28 cellular contexts compared by ENCODE assay signal in genomic region chr19:32646556-32646955, GRCh38. TPM values are rescaled to one million over a fixed set of nuclear protein-coding genes. Genes with fewer than 3 reads are reported as not detected.
DNase-seq lines count a peak whose midpoint lies in the region; ATAC-seq and TF ChIP-seq lines count a peak whose summit lies in the region.
"Had no signal": no experiment of that assay in that cellular context is flagged by ENCODE, and none has a peak within 500 bp of the region (broad histone marks: within the 10 kb centered on the region; RNA-seq: fewer than 3 reads in every experiment).

No MANE protein-coding gene starts in this region.

- 87 to 96% (median 93%) methylated on average over 6 of the region's 6 CpGs for WGBS in adrenal gland, 4 donors

- intact Hi-C loops in activated CD4-positive, alpha-beta T cell treated with anti-CD3 and anti-CD28 coated beads for 36 hours (cut with DNase I, micrococcal nuclease) = no loop called here
- intact Hi-C loops in activated CD8-positive, alpha-beta T cell treated with anti-CD3 and anti-CD28 coated beads for 36 hours (cut with micrococcal nuclease) = no loop called here
- intact Hi-C loops in adrenal gland (cut with DNase I) = no loop called here

- TF ChIP-seq POLR2A in adrenal gland (IDR thresholded peaks at IDR 0.05) = no peak

- H3K27me3 ChIP-seq in CD4-positive, CD25-positive, alpha-beta regulatory T cell (ENCODE audit: control insufficient read depth, insufficient read depth, low read length) = no peaks in the 10 kb centered on the region
- no peaks in the 10 kb centered on the region for H3K27me3 ChIP-seq in adrenal gland
- H3K27me3 ChIP-seq: esophagus muscularis mucosa, foreskin keratinocyte, heart left ventricle, sigmoid colon had no signal

- no peaks in the 10 kb centered on the region for H3K27me3 Mint-ChIP-seq in activated CD4-positive, alpha-beta T cell treated with anti-CD3 and anti-CD28 coated beads for 36 hours
- H3K27me3 Mint-ChIP-seq in CD4-positive, CD25-positive, alpha-beta regulatory T cell = no peaks in the 10 kb centered on the region
- H3K27me3 Mint-ChIP-seq in activated CD8-positive, alpha-beta T cell treated with anti-CD3 and anti-CD28 coated beads for 36 hours = no peaks in the 10 kb centered on the region
- H3K27me3 Mint-ChIP-seq: CD4-positive, alpha-beta T cell; central memory CD8-positive, alpha-beta T cell; dendritic cell treated with granulocyte-macrophage colony-stimulating factor and Interleukin-4, amounts not matched to agents 40 ng/mL and 50 ng/mL, for 4 days; naive thymus-derived CD8-positive, alpha-beta T cell had no signal

- CTCF ChIA-PET in activated CD4-positive, alpha-beta T cell treated with anti-CD3 and anti-CD28 coated beads for 36 hours (lab: Charles Lee) = interaction anchor here (1.1 kb wide), 1 partner anchor 10 kb away, joined by 5 read pairs; no protein-coding TSS in a partner anchor
- CTCF ChIA-PET in activated CD8-positive, alpha-beta T cell treated with anti-CD3 and anti-CD28 coated beads for 36 hours (lab: Charles Lee) = interaction anchor here (1.5 to 1.7 kb wide), 2 partner anchors 46 to 47 kb away, joined by 4 to 5 read pairs; no protein-coding TSS in a partner anchor

- no peak overlapping the region for H3K4me3 ChIP-seq in CD4-positive, CD25-positive, alpha-beta regulatory T cell (ENCODE audit: low read depth, low read length)
- no peak overlapping the region for H3K4me3 ChIP-seq in adrenal gland
- H3K4me3 ChIP-seq: esophagus muscularis mucosa, heart left ventricle, lower lobe of right lung, psoas muscle, sigmoid colon had no signal

- H3K9me3 Mint-ChIP-seq in activated CD4-positive, alpha-beta T cell treated with anti-CD3 and anti-CD28 coated beads for 36 hours (ENCODE audit: low read depth) = no peaks in the 10 kb centered on the region
- no peaks in the 10 kb centered on the region for H3K9me3 Mint-ChIP-seq in CD4-positive, CD25-positive, alpha-beta regulatory T cell
- no peaks in the 10 kb centered on the region for H3K9me3 Mint-ChIP-seq in activated CD8-positive, alpha-beta T cell treated with anti-CD3 and anti-CD28 coated beads for 36 hours
- H3K9me3 Mint-ChIP-seq: CD4-positive, alpha-beta T cell; central memory CD8-positive, alpha-beta T cell; dendritic cell treated with granulocyte-macrophage colony-stimulating factor and Interleukin-4, amounts not matched to agents 40 ng/mL and 50 ng/mL, for 4 days; naive thymus-derived CD8-positive, alpha-beta T cell had no signal

- no peak for ATAC-seq in activated CD4-positive, alpha-beta T cell treated with anti-CD3 and anti-CD28 coated beads for 36 hours
- ATAC-seq in CD4-positive, CD25-positive, alpha-beta regulatory T cell (ENCODE audit: low read depth in 2 of 2) = no peak
- ATAC-seq in activated CD8-positive, alpha-beta T cell treated with anti-CD3 and anti-CD28 coated beads for 36 hours = peak; percentile 31
- ATAC-seq: foreskin keratinocyte; heart left ventricle; lower lobe of right lung; naive thymus-derived CD8-positive, alpha-beta T cell; psoas muscle had no signal

- peak overlapping the region; percentile 37 for H3K27ac ChIP-seq in CD4-positive, CD25-positive, alpha-beta regulatory T cell (ENCODE audit: insufficient read depth, low read length, poor library complexity, severe bottlenecking)
- peak overlapping the region in 1 of 5 donors; percentile 12 for H3K27ac ChIP-seq in adrenal gland
- H3K27ac ChIP-seq: 22Rv1, esophagus muscularis mucosa, foreskin keratinocyte, heart left ventricle, HL-60, lower lobe of right lung, psoas muscle, sigmoid colon had no signal

- no peaks in the 10 kb centered on the region for H3K9me3 ChIP-seq in CD4-positive, CD25-positive, alpha-beta regulatory T cell (ENCODE audit: control insufficient read depth in 2 of 2, low read length in 2 of 2)
- no peaks in the 10 kb centered on the region for H3K9me3 ChIP-seq in adrenal gland (replicated peaks in 1 of 3)
- H3K9me3 ChIP-seq: esophagus muscularis mucosa, heart left ventricle, lower lobe of right lung, psoas muscle, sigmoid colon had no signal

- no peak overlapping the region for H3K4me3 Mint-ChIP-seq in activated CD4-positive, alpha-beta T cell treated with anti-CD3 and anti-CD28 coated beads for 36 hours
- no peak overlapping the region for H3K4me3 Mint-ChIP-seq in CD4-positive, CD25-positive, alpha-beta regulatory T cell
- no peak overlapping the region for H3K4me3 Mint-ChIP-seq in activated CD8-positive, alpha-beta T cell treated with anti-CD3 and anti-CD28 coated beads for 36 hours
- H3K4me3 Mint-ChIP-seq: CD4-positive, alpha-beta T cell; central memory CD8-positive, alpha-beta T cell; dendritic cell treated with granulocyte-macrophage colony-stimulating factor and Interleukin-4, amounts not matched to agents 40 ng/mL and 50 ng/mL, for 4 days had no signal

- TF ChIP-seq CTCF in activated CD8-positive, alpha-beta T cell treated with anti-CD3 and anti-CD28 coated beads for 36 hours (IDR thresholded peaks at IDR 0.05) = no peak
- no peak for TF ChIP-seq CTCF in adrenal gland (IDR thresholded peaks at IDR 0.05)

- H3K36me3 ChIP-seq in CD4-positive, CD25-positive, alpha-beta regulatory T cell (ENCODE audit: control insufficient read depth, insufficient read depth, low read length) = peaks cover 31% of the 10 kb centered on the region
- peaks cover 0 to 52% of the 10 kb centered on the region in 2 donors for H3K36me3 ChIP-seq in adrenal gland (replicated peaks in 1 of 2)

- H3K27ac Mint-ChIP-seq in activated CD4-positive, alpha-beta T cell treated with anti-CD3 and anti-CD28 coated beads for 36 hours = peak overlapping the region; percentile 6
- H3K27ac Mint-ChIP-seq in CD4-positive, CD25-positive, alpha-beta regulatory T cell = peak overlapping the region in 2 of 3 donors; percentile 55 to 81
- H3K27ac Mint-ChIP-seq in activated CD8-positive, alpha-beta T cell treated with anti-CD3 and anti-CD28 coated beads for 36 hours = peak overlapping the region; percentile 45
- H3K27ac Mint-ChIP-seq: CD4-positive, alpha-beta T cell; dendritic cell treated with granulocyte-macrophage colony-stimulating factor and Interleukin-4, amounts not matched to agents 40 ng/mL and 50 ng/mL, for 4 days had no signal

- peaks cover 36% of the 10 kb centered on the region for H3K4me1 Mint-ChIP-seq in activated CD4-positive, alpha-beta T cell treated with anti-CD3 and anti-CD28 coated beads for 36 hours
- H3K4me1 Mint-ChIP-seq in CD4-positive, CD25-positive, alpha-beta regulatory T cell = peaks cover 15 to 53% (median 23%) of the 10 kb centered on the region in 4 donors
- peaks cover 43% of the 10 kb centered on the region for H3K4me1 Mint-ChIP-seq in activated CD8-positive, alpha-beta T cell treated with anti-CD3 and anti-CD28 coated beads for 36 hours (ENCODE audit: low read depth)

- POLR2A ChIA-PET in activated CD4-positive, alpha-beta T cell treated with anti-CD3 and anti-CD28 coated beads for 36 hours (lab: Charles Lee) = interaction anchor here (0.7 kb wide), 1 partner anchor 327 kb away, joined by 3 read pairs; no protein-coding TSS in a partner anchor
- POLR2A ChIA-PET in activated CD8-positive, alpha-beta T cell treated with anti-CD3 and anti-CD28 coated beads for 36 hours (lab: Charles Lee) = no interaction called here

- H3K36me3 Mint-ChIP-seq in activated CD4-positive, alpha-beta T cell treated with anti-CD3 and anti-CD28 coated beads for 36 hours (ENCODE audit: low read depth) = peaks cover 45% of the 10 kb centered on the region
- peaks cover 28% of the 10 kb centered on the region for H3K36me3 Mint-ChIP-seq in CD4-positive, CD25-positive, alpha-beta regulatory T cell
- H3K36me3 Mint-ChIP-seq in activated CD8-positive, alpha-beta T cell treated with anti-CD3 and anti-CD28 coated beads for 36 hours (ENCODE audit: low read depth) = peaks cover 54% of the 10 kb centered on the region

- H3K4me1 ChIP-seq in CD4-positive, CD25-positive, alpha-beta regulatory T cell (ENCODE audit: control insufficient read depth, insufficient read depth, low read length, poor library complexity, severe bottlenecking) = peaks cover 27% of the 10 kb centered on the region
- no peaks in the 10 kb centered on the region for H3K4me1 ChIP-seq in adrenal gland (replicated peaks in 1 of 2)
- H3K4me1 ChIP-seq: foreskin keratinocyte, lower lobe of right lung had no signal

- peak; percentile 21 for DNase-seq in activated CD4-positive, alpha-beta T cell treated with anti-CD3 and anti-CD28 coated beads for 36 hours
- no peak for DNase-seq in activated CD4-positive, alpha-beta T cell treated with anti-CD3 and anti-CD28 coated beads, Interleukin-2, amount 50 U/mL, for 1 hour
- no peak for DNase-seq in CD4-positive, CD25-positive, alpha-beta regulatory T cell
- peak; percentile 66 for DNase-seq in activated CD8-positive, alpha-beta T cell treated with anti-CD3 and anti-CD28 coated beads for 36 hours
- peak; percentile 18 to 32 for DNase-seq in stimulated activated CD8-positive, alpha-beta memory T cell treated with anti-CD3 and anti-CD28 coated beads, Interleukin-2, amount 100 ng/mL, for 48 hours (ENCODE audit: low read depth in 2 of 2)
- DNase-seq in adrenal gland = no peak
- DNase-seq in NCI-H526 (lab: John Stamatoyannopoulos, UW) = no peak
- no peak for DNase-seq in inferior parietal cortex (ENCODE audit: extremely low spot score)
- DNase-seq: activated CD4-positive, CD25-positive, alpha-beta regulatory T cell treated with anti-CD3 and anti-CD28 coated beads, Interleukin-2, amount 50 U/mL, for 72 hours; CD4-positive, alpha-beta T cell; EL; foreskin keratinocyte; GOT3; Karpas-422; kidney glomerular epithelial cell; lower lobe of right lung; naive thymus-derived CD8-positive, alpha-beta T cell; NCI-H446 treated with DMSO at 0.1 percent for 48 hours; nucleus accumbens; psoas muscle; RPMI8226; sigmoid colon had no signal

RNA-seq across cellular contexts. Expression of gene ANKRD27, which starts 28.4 kb away (rescaled TPM):
- 10 to 100 TPM; 36.6 to 37.0 TPM for total RNA-seq in activated CD4-positive, alpha-beta T cell treated with anti-CD3 and anti-CD28 coated beads for 36 hours
- 39.0 TPM for total RNA-seq in CD4-positive, CD25-positive, alpha-beta regulatory T cell
- 10 to 100 TPM; 17.2 to 22.8 (median 19.0) TPM for polyA plus RNA-seq in CD4-positive, CD25-positive, alpha-beta regulatory T cell
- total RNA-seq in activated CD8-positive, alpha-beta T cell treated with anti-CD3 and anti-CD28 coated beads for 36 hours = 10 to 100 TPM; 34.2 to 41.0 TPM
- 10 to 100 TPM; 13.2 to 25.3 (median 21.8) TPM for total RNA-seq in adrenal gland
- 10 to 100 TPM in 2 of 3 donors, 1 to 10 TPM in 1; 7.2 to 15.7 (median 10.1) TPM for polyA plus RNA-seq in adrenal gland

RNA-seq across cellular contexts. Expression of gene RGS9BP, which starts 29.1 kb away (rescaled TPM):
- under 1 TPM; 0.05 to 0.07 TPM for total RNA-seq in activated CD4-positive, alpha-beta T cell treated with anti-CD3 and anti-CD28 coated beads for 36 hours
- 0.39 TPM for total RNA-seq in CD4-positive, CD25-positive, alpha-beta regulatory T cell
- under 1 TPM in 2 of 4 donors, not detected in 2; 0.26 to 0.32 TPM for polyA plus RNA-seq in CD4-positive, CD25-positive, alpha-beta regulatory T cell
- under 1 TPM; 0.18 to 0.32 TPM for total RNA-seq in activated CD8-positive, alpha-beta T cell treated with anti-CD3 and anti-CD28 coated beads for 36 hours
- total RNA-seq in adrenal gland = 1 to 10 TPM in 4 of 8 donors, under 1 TPM in 4; 0.25 to 2.3 (median 1.1) TPM
- polyA plus RNA-seq in adrenal gland = under 1 TPM; 0.10 to 0.37 (median 0.24) TPM

RNA-seq across cellular contexts. Expression of gene NUDT19, which starts 45.1 kb away (rescaled TPM):
- 10 to 100 TPM; 14.7 to 17.7 TPM for total RNA-seq in activated CD4-positive, alpha-beta T cell treated with anti-CD3 and anti-CD28 coated beads for 36 hours
- total RNA-seq in CD4-positive, CD25-positive, alpha-beta regulatory T cell = 7.3 TPM
- 1 to 10 TPM; 3.1 to 5.0 (median 4.0) TPM for polyA plus RNA-seq in CD4-positive, CD25-positive, alpha-beta regulatory T cell
- total RNA-seq in activated CD8-positive, alpha-beta T cell treated with anti-CD3 and anti-CD28 coated beads for 36 hours = 10 to 100 TPM; 16.1 to 17.5 TPM
- total RNA-seq in adrenal gland = 10 to 100 TPM; 15.2 to 34.9 (median 22.8) TPM
- 10 to 100 TPM in 1 of 3 donors, 1 to 10 TPM in 2; 6.8 to 28.5 (median 7.3) TPM for polyA plus RNA-seq in adrenal gland

Comparison
In these comparisons a context has a peak if more than half of its experiments do, and no peak if none do; other contexts are left out.
1. DNase-seq: peak in activated CD4-positive, alpha-beta T cell treated with anti-CD3 and anti-CD28 coated beads for 36 hours (single experiment), activated CD8-positive, alpha-beta T cell treated with anti-CD3 and anti-CD28 coated beads for 36 hours (single experiment) and stimulated activated CD8-positive, alpha-beta memory T cell treated with anti-CD3 and anti-CD28 coated beads, Interleukin-2, amount 100 ng/mL, for 48 hours (2 of 2); none in activated CD4-positive, alpha-beta T cell treated with anti-CD3 and anti-CD28 coated beads, Interleukin-2, amount 50 U/mL, for 1 hour (single experiment), CD4-positive, CD25-positive, alpha-beta regulatory T cell (0 of 3), adrenal gland (0 of 7), NCI-H526 (0 of 2) and inferior parietal cortex (single experiment).
2. H3K27ac Mint-ChIP-seq: peak in every context shown above with its lines; median percentile 68 in CD4-positive, CD25-positive, alpha-beta regulatory T cell; 45 in activated CD8-positive, alpha-beta T cell treated with anti-CD3 and anti-CD28 coated beads for 36 hours; 6 in activated CD4-positive, alpha-beta T cell treated with anti-CD3 and anti-CD28 coated beads for 36 hours.